21 cellular contexts compared by ENCODE assay signal in genomic region chr9:133772581-133772980, GRCh38. TPM values are rescaled to one million over a fixed set of nuclear protein-coding genes. Genes with fewer than 3 reads are reported as not detected.
DNase-seq lines count a peak whose midpoint lies in the region; ATAC-seq and TF ChIP-seq lines count a peak whose summit lies in the region.
"Had no signal": no experiment of that assay in that cellular context is flagged by ENCODE, and none has a peak within 500 bp of the region (broad histone marks: within the 10 kb centered on the region; RNA-seq: fewer than 3 reads in every experiment).

No MANE protein-coding gene starts in this region.

- H3K9me3 Mint-ChIP-seq in H9, result peaks cover 0 to 5% of the 10 kb centered on the region in 2 experiments; a peak in 1 of 5 replicates

- no peaks in the 10 kb centered on the region for H3K23me2 ChIP-seq in H9 (ENCODE audit: insufficient read length, low read depth, low read length, poor library complexity, severe bottlenecking)

- no peaks in the 10 kb centered on the region for H3K79me2 ChIP-seq in H9 (ENCODE audit: insufficient read depth, low read length)

- no peak overlapping the region for H3K4me3 Mint-ChIP-seq in H9
- H3K4me3 Mint-ChIP-seq: CD14-positive monocyte had no signal

- H3K14ac ChIP-seq in H9 (ENCODE audit: insufficient read depth, low read length) (no peak overlapping the region), neuronal stem cell (ENCODE audit: low read length) (no peak overlapping the region)

- no peak for ATAC-seq in GM19467 (IDR thresholded peaks at IDR 0.05; ENCODE audit: unreplicated experiment)
- ATAC-seq: HCT116 had no signal

- no peak overlapping the region for H4K8ac ChIP-seq in H9 (replicated peaks; ENCODE audit: insufficient read length, low read depth, low read length)
- H4K8ac ChIP-seq in neuronal stem cell (ENCODE audit: low read depth, low read length), result peak overlapping the region; percentile 57

- no peak for TF ChIP-seq CTCF in H9 (conservative IDR thresholded peaks at IDR 0.05)
- TF ChIP-seq CTCF in GM10266 (IDR thresholded peaks at IDR 0.05; ENCODE audit: control insufficient read depth, insufficient read depth, low read depth, missing control alignments), result no peak

- DNase-seq in activated effector memory CD4-positive, alpha-beta T cell treated with anti-CD3 and anti-CD28 coated beads, Interleukin-2, amount 50 U/mL, for 16 hours, result peak; percentile 36
- DNase-seq in activated effector memory CD4-positive, alpha-beta T cell treated with Interleukin-2 at 50 U/mL for 16 hours, result no peak
- DNase-seq in H9 (no peak), islet precursor cell (peak; percentile 29), neuronal stem cell (ENCODE audit: low spot score) (no peak), GM10266 (ENCODE audit: extremely low spot score) (no peak), erythroblast (lab: John Stamatoyannopoulos, UW) (no peak)
- DNase-seq: AML-193, GDM1, GOT3, IMR-90, NCI-H1694, NCI-H2081, NCI-H2171, NCI-H524 treated with DMSO at 0.1 percent for 48 hours, OCI-M1, SHP77 had no signal

- no peak for TF ChIP-seq POLR2A in erythroblast (IDR thresholded peaks at IDR 0.05; ENCODE audit: low read length)

- H3K4ac ChIP-seq in H9 (ENCODE audit: low read depth, low read length) (no peak overlapping the region), neuronal stem cell (ENCODE audit: low read length) (no peak overlapping the region)

- H3K79me1 ChIP-seq in H9 (ENCODE audit: insufficient read depth, low read depth, low read length, poor library complexity, severe bottlenecking) (no peaks in the 10 kb centered on the region), neuronal stem cell (ENCODE audit: low read depth, low read length) (no peaks in the 10 kb centered on the region)

- H3K4me1 ChIP-seq in H9 (ENCODE audit: insufficient read depth, low read length), result no peaks in the 10 kb centered on the region
- H3K4me1 ChIP-seq in neuronal stem cell (ENCODE audit: control insufficient read depth in 2 of 2, insufficient read depth in 1 of 2, low read depth in 1 of 2, low read length in 2 of 2), result no peaks in the 10 kb centered on the region

- H3K36me3 ChIP-seq in neuronal stem cell (replicated peaks in 1 of 2; ENCODE audit: control insufficient read depth in 2 of 2, insufficient read depth in 2 of 2, low read length in 2 of 2), result peaks cover 36 to 96% of the 10 kb centered on the region in 2 donors

- no CpG with 5 or more reads among the region's 7 CpGs for WGBS in H9 (ENCODE audit: extremely low coverage, insufficient read length, low lambda C conversion rate)
- WGBS in neuronal stem cell (ENCODE audit: extremely low coverage in 2 of 2, insufficient read length in 2 of 2, insufficient replicate concordance in 1 of 2), 2 donors, result no CpG with 5 or more reads among the region's 7 CpGs

- H3K4me2 ChIP-seq in H9 (ENCODE audit: insufficient read depth, insufficient read length, low read length) (no peak overlapping the region), neuronal stem cell (ENCODE audit: insufficient read depth, low read length, poor library complexity, severe bottlenecking) (no peak overlapping the region)
- H3K4me2 ChIP-seq: KMS-11 had no signal

- H3K27ac ChIP-seq in H9 (ENCODE audit: insufficient read length, low read depth, low read length) (no peak overlapping the region), neuronal stem cell (replicated peaks; ENCODE audit: low read length) (no peak overlapping the region)
- H3K27ac ChIP-seq: KMS-11 had no signal

- no peak overlapping the region for H3T11ph ChIP-seq in H9 (ENCODE audit: low read length)

- no peaks in the 10 kb centered on the region for H4K20me1 ChIP-seq in H9 (ENCODE audit: control insufficient read depth, insufficient read depth, insufficient read length)

- H2AFZ ChIP-seq in H9 (ENCODE audit: low read length) (no peak overlapping the region), neuronal stem cell (ENCODE audit: low read length) (no peak overlapping the region)

- H3K18ac ChIP-seq in H9 (ENCODE audit: insufficient read length, low read depth, low read length), result no peak overlapping the region
- H3K18ac ChIP-seq in neuronal stem cell (ENCODE audit: low read length), result no peak overlapping the region

- H3K27me3 Mint-ChIP-seq in H9 (ENCODE audit: low read depth), result no peaks in the 10 kb centered on the region

- no peak overlapping the region for H3K23ac ChIP-seq in H9 (ENCODE audit: insufficient read length, low read depth, low read length)
- H3K23ac ChIP-seq in neuronal stem cell (ENCODE audit: low read depth, low read length, poor library complexity), result no peak overlapping the region

- H2AK5ac ChIP-seq in H9 (ENCODE audit: insufficient read length, low read length) (no peak overlapping the region), neuronal stem cell (ENCODE audit: low read depth, low read length) (no peak overlapping the region)

- no peak overlapping the region for H3K56ac ChIP-seq in H9 (ENCODE audit: insufficient read length, low read depth, low read length)

- H3K9me3 ChIP-seq in H9 (ENCODE audit: control insufficient read depth, low read depth, low read length) (no peaks in the 10 kb centered on the region), neuronal stem cell (replicated peaks in 1 of 2; ENCODE audit: control insufficient read depth in 2 of 2, insufficient read depth in 1 of 2, low read depth in 1 of 2, low read length in 2 of 2) (peaks cover 12 to 14% of the 10 kb centered on the region in 2 donors)

- no peak overlapping the region for H2BK12ac ChIP-seq in H9 (ENCODE audit: insufficient read length, low read depth, low read length)
- no peak overlapping the region for H2BK12ac ChIP-seq in neuronal stem cell (ENCODE audit: low read length)

- H3K27me3 ChIP-seq in H9 (ENCODE audit: insufficient read depth, low read length) (no peaks in the 10 kb centered on the region), neuronal stem cell (ENCODE audit: control insufficient read depth in 3 of 3, insufficient read depth in 3 of 3, low read depth in 1 of 3, low read length in 3 of 3) (no peaks in the 10 kb centered on the region)

- H4K91ac ChIP-seq in H9 (ENCODE audit: insufficient read length, low read depth, low read length), result no peak overlapping the region
- H4K91ac ChIP-seq in neuronal stem cell (ENCODE audit: low read depth, low read length, poor library complexity), result no peak overlapping the region

- no peak overlapping the region for H2BK5ac ChIP-seq in H9 (ENCODE audit: insufficient read length, low read length)
- H2BK5ac ChIP-seq in neuronal stem cell (ENCODE audit: low read length), result no peak overlapping the region

- no peak overlapping the region for H3K9ac ChIP-seq in H9 (ENCODE audit: extremely low read depth, insufficient read length, low read length)
- no peak overlapping the region for H3K9ac ChIP-seq in neuronal stem cell (ENCODE audit: low read depth, low read length, poor library complexity)
- H3K9ac ChIP-seq: KMS-11 had no signal

- peaks cover 20 to 61% (median 31%) of the 10 kb centered on the region in 3 experiments for H3K36me3 Mint-ChIP-seq in H9 (ENCODE audit: insufficient read depth in 1 of 3, low read depth in 3 of 3)

- H3K27ac Mint-ChIP-seq in H9, result peak overlapping the region; percentile 53 to 74 (median 67); a peak in 3 of 7 replicates
- H3K27ac Mint-ChIP-seq: CD14-positive monocyte had no signal

- no peak overlapping the region for H2BK20ac ChIP-seq in H9 (ENCODE audit: low read depth, low read length, poor library complexity, severe bottlenecking)

- H3K4me3 ChIP-seq in neuronal stem cell (ENCODE audit: low read length in 2 of 2), result no peak overlapping the region

- H2BK120ac ChIP-seq in H9 (ENCODE audit: low read depth, low read length, poor library complexity, severe bottlenecking) (no peak overlapping the region), neuronal stem cell (ENCODE audit: low read depth, low read length) (no peak overlapping the region)

- no peaks in the 10 kb centered on the region for H3K4me1 Mint-ChIP-seq in H9
- H3K4me1 Mint-ChIP-seq: CD14-positive monocyte had no signal

- H2BK15ac ChIP-seq in H9 (ENCODE audit: low read depth, low read length), result no peak overlapping the region
- no peak overlapping the region for H2BK15ac ChIP-seq in neuronal stem cell (ENCODE audit: low read length)

- H4K5ac ChIP-seq in H9 (ENCODE audit: insufficient read length, low read depth, low read length), result no peak overlapping the region

RNA-seq across cellular contexts. Expression of gene SARDH, which starts 34.4 kb away (rescaled TPM):
- 5.3 TPM in 2 replicates for total RNA-seq in H9 (2021)
- 3.8 TPM for polyA plus RNA-seq in neuronal stem cell (2013, experiment 1 of 2)
- polyA plus RNA-seq in neuronal stem cell (2013, experiment 2 of 2), result 3.7 TPM
- polyA plus RNA-seq: CD14-positive monocyte had no signal

Comparison
In these comparisons a context has a peak if more than half of its experiments do, and no peak if none do; other contexts are left out.
1. DNase-seq: peak in activated effector memory CD4-positive, alpha-beta T cell treated with anti-CD3 and anti-CD28 coated beads, Interleukin-2, amount 50 U/mL, for 16 hours (single experiment) and islet precursor cell (single experiment); none in activated effector memory CD4-positive, alpha-beta T cell treated with Interleukin-2 at 50 U/mL for 16 hours (single experiment), H9 (single experiment), neuronal stem cell (single experiment), GM10266 (single experiment) and erythroblast (0 of 2).